ENCODE assay signal across 8 cellular contexts in genomic region chr12:67804168-67804567, GRCh38.
DNase-seq lines count a peak whose midpoint lies in the region; ATAC-seq lines count a peak whose summit lies in the region.

No MANE protein-coding gene starts in this region.

- DNase-seq in activated T-cell treated with anti-CD3 and anti-CD28 coated beads for 4 hours (peak; percentile 13), globus pallidus (ENCODE audit: low spot score) (no peak), cerebellar nuclear complex (lab: John Stamatoyannopoulos, UW) (no peak), NCI-H2029 treated with DMSO at 0.1 percent for 48 hours (lab: John Stamatoyannopoulos, UW) (no peak)
- peak; percentile 25 to 41 for DNase-seq in stimulated activated CD4-positive, alpha-beta T cell treated with anti-CD3 and anti-CD28 coated beads, Interleukin-2, amount 100 ng/mL, for 48 hours

- ATAC-seq in GM18519 (IDR thresholded peaks at IDR 0.05; ENCODE audit: low FRiP score, unreplicated experiment), result peak; percentile 92
- peak; percentile 93 for ATAC-seq in HG03025 (IDR thresholded peaks at IDR 0.05; ENCODE audit: low FRiP score, unreplicated experiment)
- ATAC-seq in HG03095 (IDR thresholded peaks at IDR 0.05; ENCODE audit: unreplicated experiment), result no peak

Comparison
In these comparisons a context has a peak if more than half of its experiments do, and no peak if none do; other contexts are left out.
1. DNase-seq: peak in activated T-cell treated with anti-CD3 and anti-CD28 coated beads for 4 hours (single experiment) and stimulated activated CD4-positive, alpha-beta T cell treated with anti-CD3 and anti-CD28 coated beads, Interleukin-2, amount 100 ng/mL, for 48 hours (2 of 2); none in globus pallidus (single experiment), cerebellar nuclear complex (0 of 2) and NCI-H2029 treated with DMSO at 0.1 percent for 48 hours (single experiment).